ENCODE assay signal across 8 cellular contexts in the genomic region with DNA sequence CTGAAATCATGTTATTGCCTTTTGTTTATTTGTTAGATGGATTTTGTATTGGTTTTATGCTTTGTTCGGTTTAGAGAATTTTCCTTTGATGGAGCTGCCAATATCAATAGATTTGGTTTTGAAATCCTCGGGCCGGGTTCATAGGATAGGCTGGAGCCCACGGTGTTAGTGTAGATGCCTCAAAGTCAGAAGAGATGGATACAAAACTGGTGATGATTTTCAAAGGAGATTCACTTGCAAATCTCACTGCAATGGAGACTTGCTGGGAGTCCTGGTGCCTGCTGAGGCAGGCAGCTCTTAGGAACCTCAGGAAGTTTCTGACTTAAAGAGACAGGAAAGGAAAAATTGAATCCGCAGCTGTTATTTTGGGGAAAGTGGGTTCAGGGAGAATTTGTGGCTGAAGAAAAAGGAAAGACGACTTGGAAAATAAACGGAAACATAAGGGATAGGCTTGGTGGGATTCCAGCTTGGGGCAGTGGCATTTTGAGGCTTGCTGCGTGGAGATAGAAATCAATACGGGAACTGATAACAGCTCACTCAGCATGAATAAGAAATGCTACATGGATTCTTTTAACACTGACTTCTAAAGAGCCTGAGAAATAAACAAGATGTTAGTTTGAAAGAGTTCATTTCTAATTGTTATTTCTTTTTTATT.
DNase-seq lines count a peak whose midpoint lies in the region; ATAC-seq and TF ChIP-seq lines count a peak whose summit lies in the region.

No MANE protein-coding gene starts in this region.

- peak overlapping the region; percentile 55 to 82 (median 75) for H3K27ac ChIP-seq in esophagus squamous epithelium

- H3K27me3 Mint-ChIP-seq in neural crest cell (ENCODE audit: low read depth): peaks cover 76% of the 10 kb centered on the region

- H3K4me1 Mint-ChIP-seq in neural crest cell: peaks cover 12% of the 10 kb centered on the region

- H3K36me3 Mint-ChIP-seq in neural crest cell (ENCODE audit: low read depth): no peaks in the 10 kb centered on the region

- DNase-seq in Ammon's horn (ENCODE audit: low spot score): peak; percentile 42
- DNase-seq in NCI-H146 (lab: John Stamatoyannopoulos, UW): peak; percentile 38
- DNase-seq in esophagus squamous epithelium (lab: John Stamatoyannopoulos, UW): no peak
- no peak for DNase-seq in neural crest cell (ENCODE audit: low read depth, low spot score)

- H3K27me3 ChIP-seq in esophagus squamous epithelium: peaks cover 0 to 9% (median 0%) of the 10 kb centered on the region in 4 donors

- no peak overlapping the region for H3K27ac Mint-ChIP-seq in neural crest cell (ENCODE audit: unreplicated experiment)

- ATAC-seq in GM21786 (IDR thresholded peaks at IDR 0.05; ENCODE audit: unreplicated experiment) (no peak), GM18861 (IDR thresholded peaks at IDR 0.05; ENCODE audit: unreplicated experiment) (no peak), GM18873 (IDR thresholded peaks at IDR 0.05; ENCODE audit: low FRiP score, unreplicated experiment) (no peak), HG03175 (IDR thresholded peaks at IDR 0.05; ENCODE audit: unreplicated experiment) (no peak)

- H3K9me3 Mint-ChIP-seq in neural crest cell: no peaks in the 10 kb centered on the region

- TF ChIP-seq CTCF in esophagus squamous epithelium (IDR thresholded peaks at IDR 0.05): no peak
- TF ChIP-seq CTCF in neural crest cell (conservative IDR thresholded peaks at IDR 0.05): no peak

- 19 to 20% methylated on average over 9 of the region's 9 CpGs for WGBS in esophagus squamous epithelium, 2 donors

- no peaks in the 10 kb centered on the region for H3K9me3 ChIP-seq in esophagus squamous epithelium

- peak overlapping the region; percentile 48 to 84 (median 54) for H3K4me3 ChIP-seq in esophagus squamous epithelium

- no peak for TF ChIP-seq POLR2A in esophagus squamous epithelium (IDR thresholded peaks at IDR 0.05)

- H3K4me1 ChIP-seq in esophagus squamous epithelium: peaks cover 5 to 33% (median 5%) of the 10 kb centered on the region in 3 donors

- intact Hi-C loops in esophagus squamous epithelium (cut with DNase I): no loop called here

- no peaks in the 10 kb centered on the region for H3K36me3 ChIP-seq in esophagus squamous epithelium

- peak overlapping the region; percentile 2 for H3K4me3 Mint-ChIP-seq in neural crest cell

Comparison
In these comparisons a context has a peak if more than half of its experiments do, and no peak if none do; other contexts are left out.
1. DNase-seq: peak in Ammon's horn (single experiment) and NCI-H146 (single experiment); none in esophagus squamous epithelium (single experiment) and neural crest cell (single experiment).